In the genomic region with DNA sequence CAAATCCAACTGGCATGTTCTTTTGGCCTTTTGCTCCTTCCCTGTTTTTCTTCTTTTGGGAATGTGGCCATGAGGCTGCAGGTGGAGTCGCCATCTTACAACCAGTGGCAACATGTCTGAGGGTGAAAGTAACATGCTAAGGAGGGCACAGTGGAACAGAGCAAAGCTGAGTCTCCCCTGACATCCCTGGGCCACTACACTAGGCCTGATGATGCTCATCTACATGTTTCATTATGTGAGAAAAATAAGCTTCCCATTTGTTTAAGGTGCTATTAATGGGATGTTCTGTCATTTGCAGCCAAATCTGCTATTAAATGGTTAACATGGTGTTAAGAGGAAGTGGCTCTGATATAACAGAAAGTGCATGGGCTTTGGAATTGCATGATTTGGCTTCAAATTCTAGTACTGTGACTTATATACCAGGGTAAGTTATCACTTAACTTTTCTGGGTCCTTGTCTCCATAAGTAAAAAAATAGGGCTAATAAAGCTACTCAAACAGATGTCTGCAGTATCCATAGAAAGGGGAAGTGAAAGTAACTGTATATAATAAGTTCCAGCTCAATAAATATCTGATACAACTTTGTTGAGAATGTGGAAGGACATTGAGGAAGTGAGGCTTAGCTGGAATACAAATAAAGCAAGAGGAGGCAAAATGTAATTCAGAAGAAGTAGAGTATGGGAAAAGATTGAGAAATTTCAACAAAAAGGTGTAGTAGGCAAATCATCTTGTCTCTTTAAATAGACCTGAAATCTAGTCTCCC, we compare ENCODE assay signal across 11 cellular contexts.
DNase-seq lines count a peak whose midpoint lies in the region; ATAC-seq and TF ChIP-seq lines count a peak whose summit lies in the region.
"Had no signal": no experiment of that assay in that cellular context is flagged by ENCODE, and none has a peak within 500 bp of the region (broad histone marks: within the 10 kb centered on the region; RNA-seq: fewer than 3 reads in every experiment).

No MANE protein-coding gene starts in this region.

- no peak overlapping the region for H2BK5ac ChIP-seq in neuronal stem cell (ENCODE audit: low read length)

- no peaks in the 10 kb centered on the region for H3K9me3 ChIP-seq in right cardiac atrium (ENCODE audit: control insufficient read depth, low read length)
- H3K9me3 ChIP-seq in neuronal stem cell (replicated peaks in 1 of 2; ENCODE audit: control insufficient read depth in 2 of 2, insufficient read depth in 1 of 2, low read depth in 1 of 2, low read length in 2 of 2), result peaks cover 0 to 1% of the 10 kb centered on the region in 2 donors

- H3K27me3 ChIP-seq in right cardiac atrium (ENCODE audit: control insufficient read depth, insufficient read depth) (no peaks in the 10 kb centered on the region), neuronal stem cell (ENCODE audit: control insufficient read depth in 3 of 3, insufficient read depth in 3 of 3, low read depth in 1 of 3, low read length in 3 of 3) (no peaks in the 10 kb centered on the region)

- peaks cover 8% of the 10 kb centered on the region for H3K4me1 Mint-ChIP-seq in type B pancreatic cell (ENCODE audit: unreplicated experiment)

- no peaks in the 10 kb centered on the region for H3K27me3 Mint-ChIP-seq in type B pancreatic cell

- WGBS in right cardiac atrium, result 94% methylated on average over 1 of the region's 1 CpG
- whole genome bisulfite sequencing in neuronal stem cell (ENCODE audit: extremely low coverage in 2 of 2, insufficient read length in 2 of 2, insufficient replicate concordance in 1 of 2), 2 donors, result no CpG with 5 or more reads among the region's 1 CpG

- peak overlapping the region; percentile 39 for H3K27ac Mint-ChIP-seq in type B pancreatic cell

- peaks cover 5% of the 10 kb centered on the region for H3K9me3 Mint-ChIP-seq in type B pancreatic cell

- H3K4me1 ChIP-seq in right cardiac atrium (ENCODE audit: control insufficient read depth, insufficient read depth, low read length) (no peaks in the 10 kb centered on the region), neuronal stem cell (ENCODE audit: control insufficient read depth in 2 of 2, insufficient read depth in 1 of 2, low read depth in 1 of 2, low read length in 2 of 2) (no peaks in the 10 kb centered on the region)

- intact Hi-C loops in left ventricle myocardium superior (cut with micrococcal nuclease) (no loop called here), right cardiac atrium (cut with DNase I) (no loop called here)

- no peak overlapping the region for H3K4me3 ChIP-seq in right cardiac atrium (ENCODE audit: low read length)
- no peak overlapping the region for H3K4me3 ChIP-seq in neuronal stem cell (ENCODE audit: low read length in 2 of 2)

- no peak overlapping the region for H3K23ac ChIP-seq in neuronal stem cell (ENCODE audit: low read depth, low read length, poor library complexity)

- no peak overlapping the region for H2AFZ ChIP-seq in neuronal stem cell (ENCODE audit: low read length)

- H4K8ac ChIP-seq in neuronal stem cell (ENCODE audit: low read depth, low read length), result no peak overlapping the region

- no peak overlapping the region for H3K9ac ChIP-seq in neuronal stem cell (ENCODE audit: low read depth, low read length, poor library complexity)

- H3K4me3 Mint-ChIP-seq in type B pancreatic cell, result no peak overlapping the region

- no peak for DNase-seq in left ventricle myocardium superior
- DNase-seq in right cardiac atrium, result no peak
- peak; percentile 91 for DNase-seq in NOMO-1 treated with DMSO at 0.1 percent for 48 hours (lab: John Stamatoyannopoulos, UW; ENCODE audit: unreplicated experiment)
- DNase-seq in type B pancreatic cell (ENCODE audit: extremely low spot score, unreplicated experiment), result no peak
- no peak for DNase-seq in stimulated activated CD4-positive, alpha-beta T cell treated with anti-CD3 and anti-CD28 coated beads, Interleukin-12 subunit alpha, Interleukin-12 subunit beta, amount 100 ng/mL, for 4 hours
- no peak for DNase-seq in neuronal stem cell (ENCODE audit: low spot score)
- DNase-seq: activated CD8-positive, alpha-beta memory T cell treated with anti-CD3 and anti-CD28 coated beads for 24 hours; erythroblast; occipital lobe had no signal

- H2BK12ac ChIP-seq in neuronal stem cell (ENCODE audit: low read length), result no peak overlapping the region

- no peak overlapping the region for H2BK120ac ChIP-seq in neuronal stem cell (ENCODE audit: low read depth, low read length)

- no peak overlapping the region for H3K14ac ChIP-seq in neuronal stem cell (ENCODE audit: low read length)

- H3K18ac ChIP-seq in neuronal stem cell (ENCODE audit: low read length), result no peak overlapping the region

- no peak overlapping the region for H2BK15ac ChIP-seq in neuronal stem cell (ENCODE audit: low read length)

- no peaks in the 10 kb centered on the region for H3K79me1 ChIP-seq in neuronal stem cell (ENCODE audit: low read depth, low read length)

- H3K36me3 ChIP-seq in neuronal stem cell (replicated peaks in 1 of 2; ENCODE audit: control insufficient read depth in 2 of 2, insufficient read depth in 2 of 2, low read length in 2 of 2), result no peaks in the 10 kb centered on the region

- H2AK5ac ChIP-seq in neuronal stem cell (ENCODE audit: low read depth, low read length), result no peak overlapping the region

- no peak overlapping the region for H4K91ac ChIP-seq in neuronal stem cell (ENCODE audit: low read depth, low read length, poor library complexity)

- ATAC-seq in left ventricle myocardium superior (peak; percentile 38), right cardiac atrium (no peak), HG02938 (IDR thresholded peaks at IDR 0.05; ENCODE audit: unreplicated experiment) (peak; percentile 85), SK-N-SH treated with all-trans-retinoic acid at 6 μM for 48 hours (no peak)

- H3K27ac ChIP-seq in right cardiac atrium (ENCODE audit: low read length) (no peak overlapping the region), neuronal stem cell (replicated peaks; ENCODE audit: low read length) (no peak overlapping the region)

- H3K4ac ChIP-seq in neuronal stem cell (ENCODE audit: low read length), result no peak overlapping the region

- no peaks in the 10 kb centered on the region for H3K36me3 Mint-ChIP-seq in type B pancreatic cell

- no peak for TF ChIP-seq CTCF in type B pancreatic cell (conservative IDR thresholded peaks at IDR 0.05)

- no peak overlapping the region for H3K4me2 ChIP-seq in neuronal stem cell (ENCODE audit: insufficient read depth, low read length, poor library complexity, severe bottlenecking)

TF ChIP-seq in SK-N-SH treated with all-trans-retinoic acid at 6 μM for 48 hours, 23 proteins besides CTCF, POLR2A, EP300 and RAD21:
- TF ChIP-seq ZFP30 (CRISPR knock-in tag; IDR thresholded peaks at IDR 0.05), result no peak
- TF ChIP-seq, protein P1, sequence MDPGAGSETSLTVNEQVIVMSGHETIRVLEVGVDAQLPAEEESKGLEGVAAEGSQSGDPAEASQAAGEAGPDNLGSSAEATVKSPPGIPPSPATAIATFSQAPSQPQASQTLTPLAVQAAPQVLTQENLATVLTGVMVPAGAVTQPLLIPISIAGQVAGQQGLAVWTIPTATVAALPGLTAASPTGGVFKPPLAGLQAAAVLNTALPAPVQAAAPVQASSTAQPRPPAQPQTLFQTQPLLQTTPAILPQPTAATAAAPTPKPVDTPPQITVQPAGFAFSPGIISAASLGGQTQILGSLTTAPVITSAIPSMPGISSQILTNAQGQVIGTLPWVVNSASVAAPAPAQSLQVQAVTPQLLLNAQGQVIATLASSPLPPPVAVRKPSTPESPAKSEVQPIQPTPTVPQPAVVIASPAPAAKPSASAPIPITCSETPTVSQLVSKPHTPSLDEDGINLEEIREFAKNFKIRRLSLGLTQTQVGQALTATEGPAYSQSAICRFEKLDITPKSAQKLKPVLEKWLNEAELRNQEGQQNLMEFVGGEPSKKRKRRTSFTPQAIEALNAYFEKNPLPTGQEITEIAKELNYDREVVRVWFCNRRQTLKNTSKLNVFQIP (CRISPR knock-in tag; IDR thresholded peaks at IDR 0.05; ENCODE audit: borderline replicate concordance, low read depth), result no peak
- TF ChIP-seq TOX (CRISPR knock-in tag; IDR thresholded peaks at IDR 0.05; ENCODE audit: borderline replicate concordance), result no peak
- TF ChIP-seq ESRRG (CRISPR knock-in tag; IDR thresholded peaks at IDR 0.05), result no peak

Comparison
In these comparisons a context has a peak if more than half of its experiments do, and no peak if none do; other contexts are left out.
1. ATAC-seq: peak in left ventricle myocardium superior (single experiment) and HG02938 (single experiment); none in right cardiac atrium (0 of 2) and SK-N-SH treated with all-trans-retinoic acid at 6 μM for 48 hours (single experiment).